9 cellular contexts compared by ENCODE assay signal in the genomic region with DNA sequence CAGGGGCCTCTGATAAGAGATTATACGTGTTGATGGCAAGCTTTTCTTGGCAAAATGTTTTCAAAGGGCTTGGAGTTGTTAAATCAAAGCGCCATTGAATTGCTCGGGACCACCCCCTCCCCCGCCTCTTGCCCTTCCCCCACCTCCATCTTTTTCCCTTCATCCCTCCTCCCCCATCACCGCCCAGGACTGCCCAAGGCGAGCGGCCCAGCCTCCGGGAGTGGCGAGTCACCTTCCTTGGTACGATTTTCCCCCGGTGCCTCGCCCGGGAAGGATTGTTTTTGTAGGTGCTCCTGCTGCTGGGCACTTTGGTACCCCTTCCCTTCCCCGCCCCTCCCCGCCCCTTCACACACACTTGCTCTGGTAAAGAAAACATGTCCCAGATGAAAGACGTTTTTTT.
DNase-seq lines count a peak whose midpoint lies in the region; ATAC-seq and TF ChIP-seq lines count a peak whose summit lies in the region.
"Had no signal": no experiment of that assay in that cellular context is flagged by ENCODE, and none has a peak within 500 bp of the region (broad histone marks: within the 10 kb centered on the region; RNA-seq: fewer than 3 reads in every experiment).

No MANE protein-coding gene starts in this region.

- ATAC-seq in natural killer cell treated with Interleukin-12 subunit alpha and Interleukin-12 subunit beta and Interleukin-15 and Interleukin-18, amount 100 ng/mL, for 72 hours = no peak
- no peak for ATAC-seq in upper lobe of right lung
- ATAC-seq in GM18909 (IDR thresholded peaks at IDR 0.05; ENCODE audit: poor library complexity, unreplicated experiment) = no peak

- H3K36me3 ChIP-seq in breast epithelium (no peaks in the 10 kb centered on the region), esophagus squamous epithelium (no peaks in the 10 kb centered on the region), upper lobe of right lung (no peaks in the 10 kb centered on the region)

- no peaks in the 10 kb centered on the region for H3K36me3 Mint-ChIP-seq in MCF 10A (ENCODE audit: insufficient read depth, unreplicated experiment)
- no peaks in the 10 kb centered on the region for H3K36me3 Mint-ChIP-seq in natural killer cell treated with Interleukin-12 subunit alpha and Interleukin-12 subunit beta and Interleukin-15 and Interleukin-18, amount 100 ng/mL, for 72 hours

- H3K27me3 Mint-ChIP-seq in MCF 10A (ENCODE audit: insufficient read depth, unreplicated experiment) = no peaks in the 10 kb centered on the region
- H3K27me3 Mint-ChIP-seq in natural killer cell treated with Interleukin-12 subunit alpha and Interleukin-12 subunit beta and Interleukin-15 and Interleukin-18, amount 100 ng/mL, for 72 hours = peaks cover 51 to 57% of the 10 kb centered on the region in 2 donors

- H3K4me1 ChIP-seq in breast epithelium (peaks cover 3 to 4% of the 10 kb centered on the region in 2 donors), esophagus squamous epithelium (peaks cover 9 to 55% (median 9%) of the 10 kb centered on the region in 3 donors), upper lobe of right lung (peaks cover 9% of the 10 kb centered on the region)

- H3K4me3 Mint-ChIP-seq in MCF 10A (ENCODE audit: unreplicated experiment) = no peak overlapping the region
- peak overlapping the region; percentile 44 for H3K4me3 Mint-ChIP-seq in natural killer cell treated with Interleukin-12 subunit alpha and Interleukin-12 subunit beta and Interleukin-15 and Interleukin-18, amount 100 ng/mL, for 72 hours

- H3K27ac Mint-ChIP-seq in MCF 10A (ENCODE audit: low read depth, unreplicated experiment) = no peak overlapping the region
- H3K27ac Mint-ChIP-seq in natural killer cell treated with Interleukin-12 subunit alpha and Interleukin-12 subunit beta and Interleukin-15 and Interleukin-18, amount 100 ng/mL, for 72 hours = no peak overlapping the region

- no TSS peak for BruUV-seq in MCF 10A (replicated peaks; lab: Mats Ljungman, UMichigan)

- TF ChIP-seq CTCF in breast epithelium (IDR thresholded peaks at IDR 0.05) (no peak), MCF 10A (IDR thresholded peaks at IDR 0.05; ENCODE audit: unreplicated experiment) (no peak), esophagus squamous epithelium (IDR thresholded peaks at IDR 0.05) (no peak), upper lobe of right lung (IDR thresholded peaks at IDR 0.05) (no peak)

- CTCF ChIA-PET in MCF 10A (lab: Yijun Ruan, JAX) = interaction anchor here (4.4 kb wide), 1 partner anchor 17 kb away, joined by 30 read pairs; no protein-coding TSS in a partner anchor

- TF ChIP-seq POLR2A in breast epithelium (IDR thresholded peaks at IDR 0.05) (no peak), esophagus squamous epithelium (IDR thresholded peaks at IDR 0.05) (no peak)

- H3K4me3 ChIP-seq in breast epithelium (peak overlapping the region; percentile 36 to 67 (median 45)), esophagus squamous epithelium (peak overlapping the region; percentile 27 to 65 (median 44)), upper lobe of right lung (peak overlapping the region; percentile 43)

- POLR2A ChIA-PET in MCF 10A (lab: Yijun Ruan, JAX) = no interaction called here

- H3K27me3 ChIP-seq in breast epithelium (peaks cover 2 to 53% of the 10 kb centered on the region in 2 donors), esophagus squamous epithelium (peaks cover 0 to 61% (median 2%) of the 10 kb centered on the region in 4 donors), upper lobe of right lung (peaks cover 95% of the 10 kb centered on the region)

- H3K27ac ChIP-seq in breast epithelium = no peak overlapping the region
- H3K27ac ChIP-seq in esophagus squamous epithelium = peak overlapping the region in 1 of 4 donors; percentile 19
- no peak overlapping the region for H3K27ac ChIP-seq in upper lobe of right lung

- peaks cover 19% of the 10 kb centered on the region for H3K4me1 Mint-ChIP-seq in MCF 10A (ENCODE audit: insufficient read depth, unreplicated experiment)
- peaks cover 6 to 14% of the 10 kb centered on the region in 2 donors for H3K4me1 Mint-ChIP-seq in natural killer cell treated with Interleukin-12 subunit alpha and Interleukin-12 subunit beta and Interleukin-15 and Interleukin-18, amount 100 ng/mL, for 72 hours (ENCODE audit: low read depth in 2 of 2)

- H3K9me3 ChIP-seq in breast epithelium (no peaks in the 10 kb centered on the region), esophagus squamous epithelium (no peaks in the 10 kb centered on the region), upper lobe of right lung (no peaks in the 10 kb centered on the region)

- WGBS in esophagus squamous epithelium, 2 donors = 9 to 10% methylated on average over 10 to 12 of the region's 16 CpGs

- intact Hi-C loops in breast epithelium (cut with DNase I; ENCODE audit: low total_unique reads) = no loop called here
- intact Hi-C loops in MCF 10A (cut with micrococcal nuclease) = no loop called here
- intact Hi-C loops in esophagus squamous epithelium (cut with DNase I) = no loop called here
- intact Hi-C loops in upper lobe of right lung (cut with DNase I) = no loop called here

- H3K9me3 Mint-ChIP-seq in MCF 10A (ENCODE audit: unreplicated experiment) = no peaks in the 10 kb centered on the region
- H3K9me3 Mint-ChIP-seq in natural killer cell treated with Interleukin-12 subunit alpha and Interleukin-12 subunit beta and Interleukin-15 and Interleukin-18, amount 100 ng/mL, for 72 hours = no peaks in the 10 kb centered on the region

- DNase-seq in breast epithelium (ENCODE audit: low spot score in 2 of 2) = no peak
- DNase-seq in MCF 10A (ENCODE audit: unreplicated experiment) = no peak
- no peak for DNase-seq in esophagus squamous epithelium (lab: John Stamatoyannopoulos, UW)
- no peak for DNase-seq in natural killer cell treated with Interleukin-12 subunit alpha and Interleukin-12 subunit beta and Interleukin-15 and Interleukin-18, amount 100 ng/mL, for 72 hours (ENCODE audit: low spot score)
- DNase-seq in upper lobe of right lung = no peak
- DNase-seq in NK-92 treated with Interleukin-12 subunit alpha and Interleukin-12 subunit beta, amount 100 ng/mL, for 24 hours (lab: John Stamatoyannopoulos, UW) = no peak
- DNase-seq in NCI-H2227 treated with DMSO at 0.1 percent for 48 hours (lab: John Stamatoyannopoulos, UW) = no peak
- DNase-seq: activated CD4-positive, CD25-positive, alpha-beta regulatory T cell had no signal
